In the genomic region with DNA sequence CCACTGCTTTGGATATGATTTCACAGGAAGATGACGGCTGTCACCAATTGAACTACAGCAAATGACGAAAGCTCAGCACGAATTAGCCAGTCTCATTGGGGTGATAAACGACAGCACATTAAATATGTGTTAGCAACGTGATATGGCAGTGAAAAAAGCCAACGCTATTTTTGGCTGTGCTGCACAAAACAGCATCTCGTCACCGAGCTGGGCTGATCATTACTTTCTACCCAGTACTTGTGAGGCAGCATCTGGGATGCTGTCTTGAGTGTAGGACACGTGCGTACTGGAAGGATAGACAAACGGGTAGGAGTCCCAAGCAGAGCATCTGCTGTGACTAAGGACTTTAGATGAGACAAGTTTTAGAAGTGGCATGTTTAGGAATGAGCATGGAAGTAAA, we compare ENCODE assay signal across 20 cellular contexts.
"Had no signal": no experiment of that assay in that cellular context is flagged by ENCODE, and none has a peak within 500 bp of the region (broad histone marks: within the 10 kb centered on the region; RNA-seq: fewer than 3 reads in every experiment).

No MANE protein-coding gene starts in this region.

- ATAC-seq: foreskin keratinocyte; left lung; lower lobe of right lung; stimulated activated naive B cell treated with anti-CD40 and anti-IgM and Interleukin-4, amounts not matched to agents 10 μg/mL and 1 μg/mL and 100 μg/mL, for 72 hours; stimulated activated naive CD8-positive, alpha-beta T cell treated with anti-CD3 and anti-CD28 coated beads, Interleukin-15, amount 100 ng/mL, for 72 hours had no signal

- DNase-seq: central memory CD4-positive, alpha-beta T cell; esophagus squamous epithelium; foreskin keratinocyte; heart left ventricle; hippocampal formation; islet precursor cell; left lung; lower lobe of right lung; mesenchymal stem cell; midbrain; naive B cell; sigmoid colon; stimulated activated CD4-positive, alpha-beta T cell treated with anti-CD3 and anti-CD28 coated beads, Interleukin-2, amount 100 ng/mL, for 24 hours; stimulated activated CD4-positive, alpha-beta T cell treated with anti-CD3 and anti-CD28 coated beads, Interleukin-4, amount 100 ng/mL, for 4 hours; stimulated activated naive B cell treated with anti-CD40 and anti-IgM and Interleukin-4, amounts not matched to agents 10 μg/mL and 1 μg/mL and 100 μg/mL, for 72 hours; stimulated activated naive CD8-positive, alpha-beta T cell treated with anti-CD3 and anti-CD28 coated beads, Interleukin-15, amount 100 ng/mL, for 72 hours; transverse colon had no signal

- H3K27ac ChIP-seq: esophagus squamous epithelium, foreskin keratinocyte, heart left ventricle, left lung, lower lobe of right lung, right atrium auricular region, sigmoid colon, skin epidermis, thoracic aorta, transverse colon had no signal

- H3K4me3 ChIP-seq: esophagus squamous epithelium, heart left ventricle, left lung, lower lobe of right lung, right atrium auricular region, sigmoid colon, skin epidermis, thoracic aorta, transverse colon had no signal

- H3K27me3 ChIP-seq: esophagus squamous epithelium, foreskin keratinocyte, heart left ventricle, left lung, right atrium auricular region, sigmoid colon, transverse colon had no signal

- H3K36me3 ChIP-seq: esophagus squamous epithelium, heart left ventricle, left lung, lower lobe of right lung, right atrium auricular region, sigmoid colon, thoracic aorta, transverse colon had no signal

- H3K4me1 ChIP-seq: esophagus squamous epithelium, foreskin keratinocyte, left lung, lower lobe of right lung, transverse colon had no signal

- H3K9me3 ChIP-seq: esophagus squamous epithelium, heart left ventricle, left lung, lower lobe of right lung, right atrium auricular region, sigmoid colon, thoracic aorta, transverse colon had no signal
